31 cellular contexts compared by ENCODE assay signal in genomic region chr4:160450861-160451260, GRCh38.
"Had no signal": no experiment of that assay in that cellular context is flagged by ENCODE, and none has a peak within 500 bp of the region (broad histone marks: within the 10 kb centered on the region; RNA-seq: fewer than 3 reads in every experiment).

No MANE protein-coding gene starts in this region.

- H3K36me3 ChIP-seq: esophagus muscularis mucosa, gastroesophageal sphincter, heart right ventricle, lower lobe of right lung, neural progenitor cell, ovary, stomach, tibial artery had no signal

- H3K27ac ChIP-seq: coronary artery, esophagus muscularis mucosa, foreskin keratinocyte, gastroesophageal sphincter, heart right ventricle, lower lobe of right lung, neural progenitor cell, ovary, stomach, testis, tibial artery had no signal

- H3K4me3 ChIP-seq: coronary artery, esophagus muscularis mucosa, gastroesophageal sphincter, heart right ventricle, lower lobe of right lung, neural progenitor cell, ovary, smooth muscle cell, stomach, testis, tibial artery had no signal

- H3K27me3 ChIP-seq: esophagus muscularis mucosa, foreskin keratinocyte, gastroesophageal sphincter, heart right ventricle, neural progenitor cell, ovary, stomach, testis, tibial artery had no signal

- ATAC-seq: foreskin keratinocyte; gastroesophageal sphincter; heart right ventricle; left ventricle myocardium superior; lower lobe of right lung; naive thymus-derived CD4-positive, alpha-beta T cell; sciatic nerve had no signal

- H3K9me3 ChIP-seq: esophagus muscularis mucosa, gastroesophageal sphincter, lower lobe of right lung, ovary, stomach, testis, tibial artery had no signal

- H3K27me3 Mint-ChIP-seq: memory B cell; naive thymus-derived CD4-positive, alpha-beta T cell; progenitor cell of endocrine pancreas; type B pancreatic cell had no signal

- H3K36me3 Mint-ChIP-seq: memory B cell; naive thymus-derived CD4-positive, alpha-beta T cell; neural progenitor cell; type B pancreatic cell had no signal

- H3K4me2 ChIP-seq: neural progenitor cell, smooth muscle cell had no signal

- H3K27ac Mint-ChIP-seq: memory B cell; naive thymus-derived CD4-positive, alpha-beta T cell; nephron; neural progenitor cell; progenitor cell of endocrine pancreas; type B pancreatic cell had no signal

- H3K4me1 Mint-ChIP-seq: memory B cell; naive thymus-derived CD4-positive, alpha-beta T cell; nephron had no signal

- H3K9me3 Mint-ChIP-seq: nephron, neural progenitor cell had no signal

- H2AFZ ChIP-seq: neural progenitor cell had no signal

- H3K4me3 Mint-ChIP-seq: memory B cell; naive thymus-derived CD4-positive, alpha-beta T cell; nephron; neural progenitor cell; type B pancreatic cell had no signal

- H3K4me1 ChIP-seq: esophagus muscularis mucosa, foreskin keratinocyte, gastroesophageal sphincter, heart right ventricle, lower lobe of right lung, neural progenitor cell, stomach, testis, tibial artery had no signal

- DNase-seq: dermis blood vessel endothelial cell; effector memory CD4-positive, alpha-beta T cell; foreskin keratinocyte; glutamatergic neuron; heart right ventricle; islet precursor cell; kidney glomerular epithelial cell; left ventricle myocardium superior; lower lobe of right lung; midbrain; naive thymus-derived CD4-positive, alpha-beta T cell; nucleus accumbens; ovary; stimulated activated CD4-positive, alpha-beta T cell treated with anti-CD3 and anti-CD28 coated beads, Interleukin-12 subunit alpha, Interleukin-12 subunit beta, amount 100 ng/mL, for 4 hours; stimulated activated CD4-positive, alpha-beta T cell treated with anti-CD3 and anti-CD28 coated beads, Interleukin-1b, Interleukin-23, amount 100 ng/mL, for 48 hours; stimulated activated CD4-positive, alpha-beta T cell treated with anti-CD3 and anti-CD28 coated beads, Interleukin-4, amount 100 ng/mL, for 1 hour; stimulated activated CD8-positive, alpha-beta memory T cell treated with anti-CD3 and anti-CD28 coated beads, Interleukin-4, amount 100 ng/mL, for 48 hours; stimulated activated naive CD4-positive, alpha-beta T cell; stomach; testis; tibial artery had no signal
